Comparison of ENCODE assay signal across 1 cellular context in genomic region chr12:53195516-53196420, GRCh38.
TF ChIP-seq lines count a peak whose summit lies in the region.

No MANE protein-coding gene starts in this region.

TF ChIP-seq in HEK293, 187 proteins besides CTCF, POLR2A, EP300 and RAD21:
- TF ChIP-seq HIC1 (tag by site-specific recombination; IDR thresholded peaks at IDR 0.05) (peak; percentile 13; the same call in 1 of the 2 replicates), ZNF600 (tag by site-specific recombination; IDR thresholded peaks at IDR 0.05) (peak; percentile 53; the same call in 1 of the 2 replicates), ZEB2 (tag by site-specific recombination; IDR thresholded peaks at IDR 0.05) (no peak)
